21 cellular contexts compared by ENCODE assay signal in the genomic region with DNA sequence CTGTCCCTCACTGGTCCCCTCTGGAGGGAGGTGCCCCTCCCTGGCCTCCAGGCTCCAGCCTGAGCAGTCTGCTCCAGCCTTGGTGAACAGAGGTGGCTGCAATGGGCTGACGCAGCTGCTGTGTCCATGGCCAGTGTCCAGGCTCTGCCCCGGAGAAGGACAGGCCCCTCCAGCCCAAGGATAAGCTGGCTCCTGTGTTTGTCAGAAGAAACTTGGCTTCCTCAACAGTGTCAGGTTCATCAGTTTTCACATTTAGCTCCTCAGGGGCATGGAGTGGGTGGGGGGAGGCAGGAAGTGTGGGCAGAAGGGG.
DNase-seq lines count a peak whose midpoint lies in the region; ATAC-seq and TF ChIP-seq lines count a peak whose summit lies in the region.
"Had no signal": no experiment of that assay in that cellular context is flagged by ENCODE, and none has a peak within 500 bp of the region (broad histone marks: within the 10 kb centered on the region; RNA-seq: fewer than 3 reads in every experiment).

No MANE protein-coding gene starts in this region.

- no peak overlapping the region for H3K27ac Mint-ChIP-seq in osteocyte (ENCODE audit: unreplicated experiment)
- H3K27ac Mint-ChIP-seq: CD4-positive, CD25-positive, alpha-beta regulatory T cell; IgD-negative memory B cell had no signal

- H3K4me3 Mint-ChIP-seq in osteocyte (ENCODE audit: unreplicated experiment): no peak overlapping the region
- H3K4me3 Mint-ChIP-seq: CD4-positive, CD25-positive, alpha-beta regulatory T cell; IgD-negative memory B cell had no signal

- H3K9ac ChIP-seq in BLaER1: peak overlapping the region; percentile 3; the same call in 1 of the 2 replicates

- no peaks in the 10 kb centered on the region for H3K27me3 ChIP-seq in BLaER1

- no peak overlapping the region; the same call in 1 of the 2 replicates for H3K4me3 ChIP-seq in BLaER1
- no peak overlapping the region for H3K4me3 ChIP-seq in coronary artery

- no peak for TF ChIP-seq CTCF in coronary artery (IDR thresholded peaks at IDR 0.05)
- TF ChIP-seq CTCF in osteocyte (IDR thresholded peaks at IDR 0.05): no peak

- H3K4me1 Mint-ChIP-seq in osteocyte (ENCODE audit: unreplicated experiment): no peaks in the 10 kb centered on the region
- H3K4me1 Mint-ChIP-seq: CD4-positive, CD25-positive, alpha-beta regulatory T cell had no signal

- no peak for ATAC-seq in HG03439 (IDR thresholded peaks at IDR 0.05; ENCODE audit: unreplicated experiment)

- peak overlapping the region; percentile 42; the same call in 1 of the 2 replicates for H3K27ac ChIP-seq in BLaER1
- no peak overlapping the region for H3K27ac ChIP-seq in coronary artery
- H3K27ac ChIP-seq: 22Rv1 had no signal

- H3K36me3 ChIP-seq in BLaER1: no peaks in the 10 kb centered on the region

- peaks cover 100% of the 10 kb centered on the region for H3K4me1 ChIP-seq in BLaER1

- no peaks in the 10 kb centered on the region for H4K20me1 ChIP-seq in BLaER1

- H3K4me2 ChIP-seq in BLaER1: peak overlapping the region; percentile 82

- DNase-seq in SHP77 (lab: John Stamatoyannopoulos, UW) (peak; percentile 17 to 46), SHP77 treated with DMSO at 0.1 percent for 48 hours (lab: John Stamatoyannopoulos, UW) (no peak), coronary artery (ENCODE audit: low spot score) (peak; percentile 55), osteocyte (ENCODE audit: extremely low spot score, unreplicated experiment) (peak; percentile 73), NCI-H2171 treated with DMSO at 0.1 percent for 48 hours (lab: John Stamatoyannopoulos, UW) (no peak), globus pallidus (ENCODE audit: low spot score) (no peak)
- DNase-seq: AML-193; CD4-positive, CD25-positive, alpha-beta regulatory T cell; COR-L47; DMS 273 treated with DMSO at 0.1 percent for 48 hours; DND-41; Karpas-422; NCI-H1436; NCI-H1930; NCI-H446 treated with DMSO at 0.1 percent for 48 hours; NCI-H69; Right ventricle myocardium superior had no signal

- no peaks in the 10 kb centered on the region for H3K27me3 Mint-ChIP-seq in osteocyte (ENCODE audit: unreplicated experiment)
- H3K27me3 Mint-ChIP-seq: CD4-positive, CD25-positive, alpha-beta regulatory T cell had no signal

- no peaks in the 10 kb centered on the region for H3K9me3 ChIP-seq in BLaER1

- H3K36me3 Mint-ChIP-seq in osteocyte (ENCODE audit: unreplicated experiment): no peaks in the 10 kb centered on the region
- H3K36me3 Mint-ChIP-seq: CD4-positive, CD25-positive, alpha-beta regulatory T cell; IgD-negative memory B cell had no signal

- no peaks in the 10 kb centered on the region for H3K9me3 Mint-ChIP-seq in osteocyte (ENCODE audit: unreplicated experiment)
- H3K9me3 Mint-ChIP-seq: CD4-positive, CD25-positive, alpha-beta regulatory T cell had no signal

Comparison
In these comparisons a context has a peak if more than half of its experiments do, and no peak if none do; other contexts are left out.
1. DNase-seq: peak in SHP77 (2 of 2), coronary artery (single experiment) and osteocyte (single experiment); none in SHP77 treated with DMSO at 0.1 percent for 48 hours (single experiment), NCI-H2171 treated with DMSO at 0.1 percent for 48 hours (single experiment) and globus pallidus (single experiment).